ENCODE assay signal across 8 cellular contexts in the genomic region with DNA sequence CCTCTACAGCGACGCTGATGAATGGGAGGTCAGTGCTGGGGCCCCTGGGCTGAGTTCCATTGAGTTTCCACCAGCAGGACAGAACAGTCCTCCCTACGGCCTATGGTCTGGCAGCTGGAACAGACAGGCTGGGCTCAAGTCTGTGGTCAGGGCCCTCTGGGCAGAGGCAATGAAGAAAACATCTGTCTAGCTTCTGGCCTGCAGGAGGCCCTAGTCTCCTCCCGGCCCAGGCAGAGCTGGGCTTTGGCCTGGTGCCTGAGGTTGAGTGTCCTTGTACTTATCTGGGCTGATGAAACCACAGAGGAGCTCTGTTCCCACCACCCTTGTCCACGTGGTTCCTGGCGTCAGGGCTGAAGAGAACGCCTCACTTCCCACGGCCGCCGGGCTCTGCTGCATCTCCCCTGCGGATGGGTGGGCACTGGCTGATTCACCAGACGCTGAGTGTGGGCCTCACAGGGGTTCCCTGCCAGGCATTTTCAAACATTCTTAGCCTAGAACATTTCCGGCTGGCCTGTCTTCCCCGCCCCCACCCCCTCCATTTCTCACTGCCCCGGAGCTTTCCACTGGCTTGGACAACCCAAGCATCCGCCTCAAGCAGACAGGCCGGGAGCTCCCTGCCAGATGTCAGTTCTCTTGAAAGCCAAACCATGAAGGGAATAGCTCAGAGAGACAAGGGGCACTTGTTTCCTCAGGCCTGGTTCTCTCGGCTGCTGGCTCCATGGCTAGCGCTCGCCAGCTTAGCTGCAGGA. TPM values are rescaled to one million over a fixed set of nuclear protein-coding genes. Genes with fewer than 3 reads are reported as not detected.
A peak's percentile ranks its signal among the peaks of the same experiment; 100 is the strongest.
DNase-seq lines count a peak whose midpoint lies in the region; ATAC-seq and TF ChIP-seq lines count a peak whose summit lies in the region.

No MANE protein-coding gene starts in this region.

- H3K36me3 Mint-ChIP-seq in activated CD8-positive, alpha-beta memory T cell treated with anti-CD3 and anti-CD28 coated beads, Interleukin-2, amount 10 ng/mL, durations not matched to agents 7 days and 5 days, result peaks cover 43% of the 10 kb centered on the region
- H3K36me3 Mint-ChIP-seq in MCF 10A (ENCODE audit: insufficient read depth, unreplicated experiment), result no peaks in the 10 kb centered on the region

- H3K4me3 Mint-ChIP-seq in activated CD8-positive, alpha-beta memory T cell treated with anti-CD3 and anti-CD28 coated beads, Interleukin-2, amount 10 ng/mL, durations not matched to agents 7 days and 5 days, result peak overlapping the region; percentile 59
- H3K4me3 Mint-ChIP-seq in MCF 10A (ENCODE audit: unreplicated experiment), result peak overlapping the region; percentile 14

- peaks cover 77% of the 10 kb centered on the region for H3K4me1 Mint-ChIP-seq in activated CD8-positive, alpha-beta memory T cell treated with anti-CD3 and anti-CD28 coated beads, Interleukin-2, amount 10 ng/mL, durations not matched to agents 7 days and 5 days
- H3K4me1 Mint-ChIP-seq in MCF 10A (ENCODE audit: insufficient read depth, unreplicated experiment), result peaks cover 15% of the 10 kb centered on the region

- CTCF ChIA-PET in activated CD8-positive, alpha-beta memory T cell treated with anti-CD3 and anti-CD28 coated beads, Interleukin-2, amount 10 ng/mL, durations not matched to agents 7 days and 5 days (lab: Charles Lee), result interaction anchor here (0.7 to 4.5 kb wide), 33 partner anchors 8 to 1092 kb away, joined by 3 to 38 read pairs (median 5); a partner anchor contains a TSS
- CTCF ChIA-PET in MCF 10A (lab: Yijun Ruan, JAX), result interaction anchor here (0.6 to 2.3 kb wide), 9 partner anchors 8 to 163 kb away, joined by 4 to 9 read pairs (median 4); a partner anchor contains a TSS

- DNase-seq in activated CD8-positive, alpha-beta memory T cell treated with anti-CD3 and anti-CD28 coated beads, Interleukin-2, amount 10 ng/mL, durations not matched to agents 7 days and 5 days, result peak; percentile 48
- DNase-seq in activated CD8-positive, alpha-beta memory T cell treated with anti-CD3 and anti-CD28 coated beads, Interleukin-2, amount 50 U/mL, for 4 hours, result no peak
- DNase-seq in NCI-H2196 (lab: John Stamatoyannopoulos, UW; ENCODE audit: unreplicated experiment) (peak; percentile 83), MCF 10A (ENCODE audit: unreplicated experiment) (peak; percentile 98), kidney glomerular epithelial cell (lab: John Stamatoyannopoulos, UW) (peak; percentile 80), NCI-H2227 treated with DMSO at 0.1 percent for 48 hours (lab: John Stamatoyannopoulos, UW) (no peak)
- peak; percentile 28 for DNase-seq in stimulated activated CD8-positive, alpha-beta memory T cell treated with anti-CD3 and anti-CD28 coated beads, Interleukin-12 subunit alpha, Interleukin-12 subunit beta, amount 100 ng/mL, for 4 hours (ENCODE audit: low read depth)

- BruUV-seq in MCF 10A (replicated peaks; lab: Mats Ljungman, UMichigan), result no TSS peak

- peak overlapping the region; percentile 92 for H3K27ac Mint-ChIP-seq in activated CD8-positive, alpha-beta memory T cell treated with anti-CD3 and anti-CD28 coated beads, Interleukin-2, amount 10 ng/mL, durations not matched to agents 7 days and 5 days
- H3K27ac Mint-ChIP-seq in MCF 10A (ENCODE audit: low read depth, unreplicated experiment), result peak overlapping the region; percentile 76

- intact Hi-C loops in MCF 10A (cut with micrococcal nuclease), result loop anchor here (1.0 kb wide), 2 partner anchors 14 to 159 kb away; no protein-coding TSS in a partner anchor

- no peaks in the 10 kb centered on the region for H3K9me3 Mint-ChIP-seq in activated CD8-positive, alpha-beta memory T cell treated with anti-CD3 and anti-CD28 coated beads, Interleukin-2, amount 10 ng/mL, durations not matched to agents 7 days and 5 days (ENCODE audit: low read depth)
- H3K9me3 Mint-ChIP-seq in MCF 10A (ENCODE audit: unreplicated experiment), result no peaks in the 10 kb centered on the region

- TF ChIP-seq CTCF in MCF 10A (IDR thresholded peaks at IDR 0.05; ENCODE audit: unreplicated experiment), result peak; percentile 31

- POLR2A ChIA-PET in MCF 10A (lab: Yijun Ruan, JAX), result interaction anchor here (1.6 kb wide), 1 partner anchor 15 kb away, joined by 4 read pairs; no protein-coding TSS in a partner anchor

- ATAC-seq in activated CD8-positive, alpha-beta memory T cell treated with anti-CD3 and anti-CD28 coated beads, Interleukin-2, amount 10 ng/mL, durations not matched to agents 7 days and 5 days, result peak; percentile 2
- peak; percentile 25 for ATAC-seq in HG02678 (IDR thresholded peaks at IDR 0.05; ENCODE audit: unreplicated experiment)

- no peaks in the 10 kb centered on the region for H3K27me3 Mint-ChIP-seq in activated CD8-positive, alpha-beta memory T cell treated with anti-CD3 and anti-CD28 coated beads, Interleukin-2, amount 10 ng/mL, durations not matched to agents 7 days and 5 days
- no peaks in the 10 kb centered on the region for H3K27me3 Mint-ChIP-seq in MCF 10A (ENCODE audit: insufficient read depth, unreplicated experiment)

RNA-seq across cellular contexts. Expression of a gene that starts 20.3 kb away (rescaled TPM):
- total RNA-seq in activated CD8-positive, alpha-beta memory T cell treated with anti-CD3 and anti-CD28 coated beads, Interleukin-2, amount 10 ng/mL, durations not matched to agents 7 days and 5 days, result 10 to 100 TPM; 36.3 to 36.7 TPM
- total RNA-seq in MCF 10A (2022), result 20.3 and 25.1 TPM in 2 replicates

RNA-seq across cellular contexts. Expression of a gene that starts 48.3 kb away (rescaled TPM):
- under 1 TPM; 0.61 to 0.94 TPM for total RNA-seq in activated CD8-positive, alpha-beta memory T cell treated with anti-CD3 and anti-CD28 coated beads, Interleukin-2, amount 10 ng/mL, durations not matched to agents 7 days and 5 days
- total RNA-seq in MCF 10A (2022), result 0.54 and 0.96 TPM in 2 replicates

Comparison
In these comparisons a context has a peak if more than half of its experiments do, and no peak if none do; other contexts are left out.
1. DNase-seq: peak in activated CD8-positive, alpha-beta memory T cell treated with anti-CD3 and anti-CD28 coated beads, Interleukin-2, amount 10 ng/mL, durations not matched to agents 7 days and 5 days (single experiment), NCI-H2196 (single experiment), MCF 10A (single experiment), kidney glomerular epithelial cell (single experiment) and stimulated activated CD8-positive, alpha-beta memory T cell treated with anti-CD3 and anti-CD28 coated beads, Interleukin-12 subunit alpha, Interleukin-12 subunit beta, amount 100 ng/mL, for 4 hours (single experiment); none in activated CD8-positive, alpha-beta memory T cell treated with anti-CD3 and anti-CD28 coated beads, Interleukin-2, amount 50 U/mL, for 4 hours (single experiment) and NCI-H2227 treated with DMSO at 0.1 percent for 48 hours (single experiment).